1 cellular context compared by ENCODE assay signal in the genomic region with DNA sequence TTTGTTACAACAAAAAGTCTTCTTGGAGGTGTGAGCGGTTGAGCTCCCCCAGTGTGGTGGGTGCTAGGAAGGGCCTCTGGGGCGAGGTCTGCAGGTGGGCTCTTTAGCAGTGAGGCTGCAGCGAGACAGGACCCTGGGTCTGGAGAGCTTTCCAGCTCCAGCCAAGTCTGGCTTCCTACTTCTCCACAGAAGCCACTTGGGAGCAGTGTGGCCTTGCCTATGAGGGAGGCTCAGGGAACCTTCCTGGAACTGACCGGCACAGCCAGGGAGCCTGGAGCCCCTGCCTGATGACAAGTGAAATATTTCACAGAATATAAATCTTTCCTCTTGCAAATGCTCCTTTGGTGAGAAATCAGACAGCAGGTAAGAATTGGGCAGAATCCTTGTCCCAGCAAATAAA.
TF ChIP-seq lines count a peak whose summit lies in the region.

No MANE protein-coding gene starts in this region.

TF ChIP-seq in K562, 482 proteins besides CTCF, POLR2A, EP300 and RAD21 (continued from another document):
- no peak for TF ChIP-seq KLF1 (tag; IDR thresholded peaks at IDR 0.05)
- TF ChIP-seq THAP12 (CRISPR knock-in tag; IDR thresholded peaks at IDR 0.05): no peak
- no peak for TF ChIP-seq PATZ1 (CRISPR knock-in tag; IDR thresholded peaks at IDR 0.05; ENCODE audit: borderline replicate concordance)
- TF ChIP-seq STAG1 (CRISPR knock-in tag; IDR thresholded peaks at IDR 0.05; ENCODE audit: borderline replicate concordance): peak; percentile 50; the same call in 1 of the 2 replicates
- TF ChIP-seq, protein P1, sequence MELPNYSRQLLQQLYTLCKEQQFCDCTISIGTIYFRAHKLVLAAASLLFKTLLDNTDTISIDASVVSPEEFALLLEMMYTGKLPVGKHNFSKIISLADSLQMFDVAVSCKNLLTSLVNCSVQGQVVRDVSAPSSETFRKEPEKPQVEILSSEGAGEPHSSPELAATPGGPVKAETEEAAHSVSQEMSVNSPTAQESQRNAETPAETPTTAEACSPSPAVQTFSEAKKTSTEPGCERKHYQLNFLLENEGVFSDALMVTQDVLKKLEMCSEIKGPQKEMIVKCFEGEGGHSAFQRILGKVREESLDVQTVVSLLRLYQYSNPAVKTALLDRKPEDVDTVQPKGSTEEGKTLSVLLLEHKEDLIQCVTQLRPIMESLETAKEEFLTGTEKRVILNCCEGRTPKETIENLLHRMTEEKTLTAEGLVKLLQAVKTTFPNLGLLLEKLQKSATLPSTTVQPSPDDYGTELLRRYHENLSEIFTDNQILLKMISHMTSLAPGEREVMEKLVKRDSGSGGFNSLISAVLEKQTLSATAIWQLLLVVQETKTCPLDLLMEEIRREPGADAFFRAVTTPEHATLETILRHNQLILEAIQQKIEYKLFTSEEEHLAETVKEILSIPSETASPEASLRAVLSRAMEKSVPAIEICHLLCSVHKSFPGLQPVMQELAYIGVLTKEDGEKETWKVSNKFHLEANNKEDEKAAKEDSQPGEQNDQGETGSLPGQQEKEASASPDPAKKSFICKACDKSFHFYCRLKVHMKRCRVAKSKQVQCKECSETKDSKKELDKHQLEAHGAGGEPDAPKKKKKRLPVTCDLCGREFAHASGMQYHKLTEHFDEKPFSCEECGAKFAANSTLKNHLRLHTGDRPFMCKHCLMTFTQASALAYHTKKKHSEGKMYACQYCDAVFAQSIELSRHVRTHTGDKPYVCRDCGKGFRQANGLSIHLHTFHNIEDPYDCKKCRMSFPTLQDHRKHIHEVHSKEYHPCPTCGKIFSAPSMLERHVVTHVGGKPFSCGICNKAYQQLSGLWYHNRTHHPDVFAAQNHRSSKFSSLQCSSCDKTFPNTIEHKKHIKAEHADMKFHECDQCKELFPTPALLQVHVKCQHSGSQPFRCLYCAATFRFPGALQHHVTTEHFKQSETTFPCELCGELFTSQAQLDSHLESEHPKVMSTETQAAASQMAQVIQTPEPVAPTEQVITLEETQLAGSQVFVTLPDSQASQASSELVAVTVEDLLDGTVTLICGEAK (IDR thresholded peaks at IDR 0.05): no peak
- TF ChIP-seq, protein P1 (CRISPR knock-in tag; IDR thresholded peaks at IDR 0.05): no peak
